27 cellular contexts compared by ENCODE assay signal in genomic region chr7:39926111-39926510, GRCh38.
"Had no signal": no experiment of that assay in that cellular context is flagged by ENCODE, and none has a peak within 500 bp of the region (broad histone marks: within the 10 kb centered on the region; RNA-seq: fewer than 3 reads in every experiment).

No MANE protein-coding gene starts in this region.

- ATAC-seq: effector memory CD8-positive, alpha-beta T cell; foreskin keratinocyte; gastrocnemius medialis; gastroesophageal sphincter; heart left ventricle; heart right ventricle had no signal

- H2AFZ ChIP-seq: hepatocyte had no signal

- DNase-seq: colonic mucosa; cortex of kidney; dermis blood vessel endothelial cell; dorsolateral prefrontal cortex; effector CD4-positive, alpha-beta T cell; effector CD8-positive, alpha-beta T cell; effector memory CD4-positive, alpha-beta T cell; effector memory CD8-positive, alpha-beta T cell; endodermal cell; erythroblast; foreskin fibroblast; foreskin keratinocyte; foreskin melanocyte; gastrocnemius medialis; glutamatergic neuron; head of caudate nucleus; heart left ventricle; heart right ventricle had no signal

- H3K9me3 ChIP-seq: colonic mucosa, esophagus muscularis mucosa, gastrocnemius medialis, gastroesophageal sphincter, heart left ventricle, heart right ventricle had no signal

- H3K27me3 ChIP-seq: colonic mucosa, dorsolateral prefrontal cortex, esophagus muscularis mucosa, foreskin keratinocyte, gastrocnemius medialis, gastroesophageal sphincter, heart left ventricle, heart right ventricle, hepatocyte had no signal

- FAIRE-seq: colon, endometrium, endothelial cell of umbilical vein, frontal cortex had no signal

- H3K36me3 ChIP-seq: colonic mucosa, esophagus muscularis mucosa, gastrocnemius medialis, gastroesophageal sphincter, heart left ventricle, heart right ventricle had no signal

- H3K4me3 ChIP-seq: colonic mucosa, coronary artery, dorsolateral prefrontal cortex, esophagus muscularis mucosa, gastrocnemius medialis, gastroesophageal sphincter, heart left ventricle, heart right ventricle, hepatocyte had no signal

- H3K4me1 ChIP-seq: colonic mucosa, esophagus muscularis mucosa, gastroesophageal sphincter, heart left ventricle had no signal

- H3K27ac ChIP-seq: colonic mucosa, coronary artery, dorsolateral prefrontal cortex, epithelial cell of prostate, esophagus muscularis mucosa, foreskin keratinocyte, gastrocnemius medialis, gastroesophageal sphincter, heart left ventricle, heart right ventricle, hepatocyte had no signal

- H3K79me2 ChIP-seq: hepatocyte had no signal

- H3K4me2 ChIP-seq: hepatocyte had no signal
